ENCODE assay signal across 1 cellular context in genomic region chr1:20589331-20590312, GRCh38.
TF ChIP-seq lines count a peak whose summit lies in the region.

No MANE protein-coding gene starts in this region.

TF ChIP-seq in HEK293, 187 proteins besides CTCF, POLR2A, EP300 and RAD21 (continued from another document):
- TF ChIP-seq ZBTB11 (tag by site-specific recombination; conservative IDR thresholded peaks at IDR 0.05; ENCODE audit: low read depth) (no peak), ZNF433 (tag by site-specific recombination; IDR thresholded peaks at IDR 0.05; ENCODE audit: low read depth) (no peak), GLI4 (tag by site-specific recombination; IDR thresholded peaks at IDR 0.05) (no peak), KLF10 (tag by site-specific recombination; IDR thresholded peaks at IDR 0.05) (no peak), ZNF266 (tag by site-specific recombination; IDR thresholded peaks at IDR 0.05; ENCODE audit: low read depth) (no peak), ZNF404 (tag by site-specific recombination; IDR thresholded peaks at IDR 0.05) (no peak), KLF16 (tag by site-specific recombination; IDR thresholded peaks at IDR 0.05) (no peak), MZF1 (tag by site-specific recombination; IDR thresholded peaks at IDR 0.05; ENCODE audit: borderline replicate concordance) (no peak), ZNF544 (tag by site-specific recombination; IDR thresholded peaks at IDR 0.05) (no peak), ZNF660 (tag by site-specific recombination; IDR thresholded peaks at IDR 0.05) (no peak), PRDM1 (tag by site-specific recombination; IDR thresholded peaks at IDR 0.05) (no peak), MEIS1 (CRISPR knock-in tag; IDR thresholded peaks at IDR 0.05; ENCODE audit: borderline replicate concordance) (no peak), ZFHX2 (tag by site-specific recombination; conservative IDR thresholded peaks at IDR 0.05) (peak; percentile 86), SP7 (tag by site-specific recombination; IDR thresholded peaks at IDR 0.05) (0 out of 2 replicates have a peak, but pooled peaks have one; percentile 12), SCRT1 (tag by site-specific recombination; IDR thresholded peaks at IDR 0.05; ENCODE audit: borderline replicate concordance) (no peak), ZNF146 (tag by site-specific recombination; IDR thresholded peaks at IDR 0.05) (no peak), ZNF571 (tag by site-specific recombination; IDR thresholded peaks at IDR 0.05) (no peak), ZNF169 (tag by site-specific recombination; IDR thresholded peaks at IDR 0.05) (no peak), ZNF341 (tag by site-specific recombination; IDR thresholded peaks at IDR 0.05; ENCODE audit: low read depth) (peak; percentile 18; the same call in 1 of the 2 replicates), ZBTB48 (tag by site-specific recombination; IDR thresholded peaks at IDR 0.05) (no peak), ZFP69B (tag by site-specific recombination; IDR thresholded peaks at IDR 0.05) (no peak), ZNF174 (tag by site-specific recombination; IDR thresholded peaks at IDR 0.05) (no peak), ZNF658 (tag by site-specific recombination; IDR thresholded peaks at IDR 0.05) (no peak), ZXDB (tag by site-specific recombination; IDR thresholded peaks at IDR 0.05) (no peak), ZBTB21 (tag by site-specific recombination; IDR thresholded peaks at IDR 0.05) (no peak), OVOL3 (tag by site-specific recombination; IDR thresholded peaks at IDR 0.05) (no peak), BCL11B (tag by site-specific recombination; IDR thresholded peaks at IDR 0.05; ENCODE audit: low read depth) (no peak), ZNF791 (tag by site-specific recombination; IDR thresholded peaks at IDR 0.05) (no peak), KLF17 (tag by site-specific recombination; IDR thresholded peaks at IDR 0.05) (no peak), ZIC2 (tag by site-specific recombination; IDR thresholded peaks at IDR 0.05) (peak; percentile 86), ZNF335 (tag by site-specific recombination; conservative IDR thresholded peaks at IDR 0.05) (0 out of 2 replicates have a peak, but pooled peaks have one; percentile 35), ZNF223 (tag by site-specific recombination; IDR thresholded peaks at IDR 0.05) (peak; percentile 43; the same call in 1 of the 2 replicates), ZNF24 (tag by site-specific recombination; IDR thresholded peaks at IDR 0.05) (no peak)
- TF ChIP-seq, protein P1, sequence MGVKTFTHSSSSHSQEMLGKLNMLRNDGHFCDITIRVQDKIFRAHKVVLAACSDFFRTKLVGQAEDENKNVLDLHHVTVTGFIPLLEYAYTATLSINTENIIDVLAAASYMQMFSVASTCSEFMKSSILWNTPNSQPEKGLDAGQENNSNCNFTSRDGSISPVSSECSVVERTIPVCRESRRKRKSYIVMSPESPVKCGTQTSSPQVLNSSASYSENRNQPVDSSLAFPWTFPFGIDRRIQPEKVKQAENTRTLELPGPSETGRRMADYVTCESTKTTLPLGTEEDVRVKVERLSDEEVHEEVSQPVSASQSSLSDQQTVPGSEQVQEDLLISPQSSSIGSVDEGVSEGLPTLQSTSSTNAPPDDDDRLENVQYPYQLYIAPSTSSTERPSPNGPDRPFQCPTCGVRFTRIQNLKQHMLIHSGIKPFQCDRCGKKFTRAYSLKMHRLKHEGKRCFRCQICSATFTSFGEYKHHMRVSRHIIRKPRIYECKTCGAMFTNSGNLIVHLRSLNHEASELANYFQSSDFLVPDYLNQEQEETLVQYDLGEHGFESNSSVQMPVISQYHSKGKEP (tag by site-specific recombination; IDR thresholded peaks at IDR 0.05): no peak
- TF ChIP-seq, protein P2, sequence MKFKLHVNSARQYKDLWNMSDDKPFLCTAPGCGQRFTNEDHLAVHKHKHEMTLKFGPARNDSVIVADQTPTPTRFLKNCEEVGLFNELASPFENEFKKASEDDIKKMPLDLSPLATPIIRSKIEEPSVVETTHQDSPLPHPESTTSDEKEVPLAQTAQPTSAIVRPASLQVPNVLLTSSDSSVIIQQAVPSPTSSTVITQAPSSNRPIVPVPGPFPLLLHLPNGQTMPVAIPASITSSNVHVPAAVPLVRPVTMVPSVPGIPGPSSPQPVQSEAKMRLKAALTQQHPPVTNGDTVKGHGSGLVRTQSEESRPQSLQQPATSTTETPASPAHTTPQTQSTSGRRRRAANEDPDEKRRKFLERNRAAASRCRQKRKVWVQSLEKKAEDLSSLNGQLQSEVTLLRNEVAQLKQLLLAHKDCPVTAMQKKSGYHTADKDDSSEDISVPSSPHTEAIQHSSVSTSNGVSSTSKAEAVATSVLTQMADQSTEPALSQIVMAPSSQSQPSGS (tag by site-specific recombination; IDR thresholded peaks at IDR 0.05; ENCODE audit: low read depth): no peak
- TF ChIP-seq, protein P3, sequence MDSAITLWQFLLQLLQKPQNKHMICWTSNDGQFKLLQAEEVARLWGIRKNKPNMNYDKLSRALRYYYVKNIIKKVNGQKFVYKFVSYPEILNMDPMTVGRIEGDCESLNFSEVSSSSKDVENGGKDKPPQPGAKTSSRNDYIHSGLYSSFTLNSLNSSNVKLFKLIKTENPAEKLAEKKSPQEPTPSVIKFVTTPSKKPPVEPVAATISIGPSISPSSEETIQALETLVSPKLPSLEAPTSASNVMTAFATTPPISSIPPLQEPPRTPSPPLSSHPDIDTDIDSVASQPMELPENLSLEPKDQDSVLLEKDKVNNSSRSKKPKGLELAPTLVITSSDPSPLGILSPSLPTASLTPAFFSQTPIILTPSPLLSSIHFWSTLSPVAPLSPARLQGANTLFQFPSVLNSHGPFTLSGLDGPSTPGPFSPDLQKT (IDR thresholded peaks at IDR 0.05; ENCODE audit: borderline replicate concordance, low read depth, low read length): no peak
